ENCODE assay signal across 1 cellular context in genomic region chr5:114355086-114355830, GRCh38.
TF ChIP-seq lines count a peak whose summit lies in the region.

No MANE protein-coding gene starts in this region.

TF ChIP-seq in H1, 55 proteins besides CTCF, POLR2A, EP300 and RAD21:
- TF ChIP-seq RFX5 (IDR thresholded peaks at IDR 0.05; ENCODE audit: borderline replicate concordance, low read depth, low read length) (no peak), CHD2 (IDR thresholded peaks at IDR 0.05; ENCODE audit: low read length) (no peak), ZNF274 (IDR thresholded peaks at IDR 0.05; ENCODE audit: borderline replicate concordance, extremely low read depth, low read length) (no peak), NANOG (IDR thresholded peaks at IDR 0.05; ENCODE audit: insufficient read depth, low read depth, low read length, poor library complexity, severe bottlenecking) (no peak), CEBPB (IDR thresholded peaks at IDR 0.05; ENCODE audit: low read depth, low read length) (no peak), TAF7 (optimal IDR thresholded peaks at IDR 0.05; ENCODE audit: borderline replicate concordance, low read depth, low read length) (no peak), EZH2 (IDR thresholded peaks at IDR 0.05; ENCODE audit: low read depth, low read length, severe bottlenecking) (no peak), CBX5 (IDR thresholded peaks at IDR 0.05; ENCODE audit: low read depth, low read length) (no peak), CHD7 (IDR thresholded peaks at IDR 0.05; ENCODE audit: insufficient replicate concordance, low read length) (no peak), RNF2 (IDR thresholded peaks at IDR 0.05; ENCODE audit: borderline replicate concordance, low read depth, low read length, missing control alignments, poor library complexity, severe bottlenecking) (no peak), SP2 (IDR thresholded peaks at IDR 0.05; ENCODE audit: low read length) (no peak), MAX (IDR thresholded peaks at IDR 0.05) (no peak), ATF2 (IDR thresholded peaks at IDR 0.05; ENCODE audit: low read length) (no peak), RBBP5 (IDR thresholded peaks at IDR 0.05; ENCODE audit: borderline replicate concordance, low read depth, low read length) (no peak), SIN3A (conservative IDR thresholded peaks at IDR 0.05 in 1 of 2, IDR thresholded peaks at IDR 0.05 in 1 of 2; ENCODE audit: low read depth in 1 of 2, low read length in 2 of 2) (no peak), SIRT6 (IDR thresholded peaks at IDR 0.05; ENCODE audit: low read length) (no peak), TAF1 (IDR thresholded peaks at IDR 0.05; ENCODE audit: low read depth, low read length) (no peak)
